Comparison of ENCODE assay signal across 15 cellular contexts in genomic region chr14:24372701-24373416, GRCh38. TPM values are rescaled to one million over a fixed set of nuclear protein-coding genes. Genes with fewer than 3 reads are reported as not detected.
DNase-seq lines count a peak whose midpoint lies in the region; ATAC-seq, FAIRE-seq and TF ChIP-seq lines count a peak whose summit lies in the region.
"Had no signal": no experiment of that assay in that cellular context is flagged by ENCODE, and none has a peak within 500 bp of the region (broad histone marks: within the 10 kb centered on the region; RNA-seq: fewer than 3 reads in every experiment).

No MANE protein-coding gene starts in this region.

- no peaks in the 10 kb centered on the region for H3K9me3 ChIP-seq in Loucy (ENCODE audit: insufficient read depth, low read depth, low read length)
- no peaks in the 10 kb centered on the region for H3K9me3 ChIP-seq in kidney (ENCODE audit: control insufficient read depth in 1 of 2, low read length in 2 of 2)
- H3K9me3 ChIP-seq in prostate gland = no peaks in the 10 kb centered on the region
- H3K9me3 ChIP-seq: BLaER1 treated with 17β-estradiol and CSF1 and Interleukin-3, amounts not matched to agents 10 nM and 100 nM had no signal

- no peaks in the 10 kb centered on the region for H3K9me2 ChIP-seq in Loucy (replicated peaks; ENCODE audit: low read depth, low read length)

- no peaks in the 10 kb centered on the region for H3K27me3 ChIP-seq in Loucy (ENCODE audit: insufficient read depth, low read length, poor library complexity, severe bottlenecking)
- H3K27me3 ChIP-seq in prostate gland (replicated peaks; ENCODE audit: insufficient read depth) = no peaks in the 10 kb centered on the region
- H3K27me3 ChIP-seq: BLaER1 treated with 17β-estradiol and CSF1 and Interleukin-3, amounts not matched to agents 10 nM and 100 nM had no signal

- no peaks in the 10 kb centered on the region; the same call in 1 of the 2 replicates for H3F3A ChIP-seq in Loucy (ENCODE audit: low read depth)

- peaks cover 9% of the 10 kb centered on the region for H4K20me1 ChIP-seq in Loucy (ENCODE audit: insufficient read depth, low read length, poor library complexity, severe bottlenecking)

- no peak for FAIRE-seq in kidney (lab: Jason Lieb, UNC)
- FAIRE-seq: GM12878, H54 had no signal

- 81% methylated on average over 12 of the region's 12 CpGs for WGBS in prostate gland

- H3K4me1 ChIP-seq in Loucy (ENCODE audit: insufficient read depth, low read length, poor library complexity, severe bottlenecking) = peaks cover 54% of the 10 kb centered on the region
- H3K4me1 ChIP-seq in kidney (ENCODE audit: control insufficient read depth in 1 of 2, insufficient read depth in 1 of 2, low read depth in 1 of 2, low read length in 2 of 2) = peaks cover 0 to 3% of the 10 kb centered on the region in 2 donors
- no peaks in the 10 kb centered on the region for H3K4me1 ChIP-seq in prostate gland (replicated peaks)

- H2AFZ ChIP-seq in Loucy (ENCODE audit: low read length) = no peak overlapping the region

- H3K36me3 ChIP-seq in Loucy (ENCODE audit: insufficient read depth, low read length) = peaks cover 5% of the 10 kb centered on the region; the same call in 1 of the 2 replicates
- H3K36me3 ChIP-seq in kidney (ENCODE audit: control insufficient read depth in 1 of 2, insufficient read depth in 2 of 2, low read length in 2 of 2) = no peaks in the 10 kb centered on the region
- no peaks in the 10 kb centered on the region for H3K36me3 ChIP-seq in prostate gland

- peaks cover 27% of the 10 kb centered on the region for H3K79me2 ChIP-seq in Loucy (ENCODE audit: insufficient read depth, low read length)

- no peak for TF ChIP-seq POLR2A in prostate gland (IDR thresholded peaks at IDR 0.05)

- ATAC-seq in GM19351 (IDR thresholded peaks at IDR 0.05; ENCODE audit: unreplicated experiment) (no peak), HG02840 (IDR thresholded peaks at IDR 0.05; ENCODE audit: low FRiP score, unreplicated experiment) (no peak), HG02852 (IDR thresholded peaks at IDR 0.05; ENCODE audit: unreplicated experiment) (no peak)
- ATAC-seq: activated CD4-positive, CD25-positive, alpha-beta regulatory T cell treated with anti-CD3 and anti-CD28 coated beads, Interleukin-2, amount 50 U/mL, for 24 hours; GM12878 had no signal

- H3K9ac ChIP-seq in Loucy (ENCODE audit: low read depth, low read length, poor library complexity, severe bottlenecking) = no peak overlapping the region
- no peak overlapping the region for H3K9ac ChIP-seq in kidney (ENCODE audit: low read length in 2 of 2)
- H3K9ac ChIP-seq: BLaER1 treated with 17β-estradiol and CSF1 and Interleukin-3, amounts not matched to agents 10 nM and 100 nM had no signal

- intact Hi-C loops in kidney (cut with DNase I) = loop anchor here (10.0 kb wide), 1 partner anchor 52 kb away; the partner anchor contains the start of genes CBLN3 and KHNYN
- intact Hi-C loops in prostate gland (cut with DNase I) = no loop called here

- H3K4me3 ChIP-seq in Loucy (ENCODE audit: low read length, poor library complexity, severe bottlenecking) = no peak overlapping the region
- H3K4me3 ChIP-seq in cardiac fibroblast (replicated peaks in 1 of 2; ENCODE audit: low read depth in 2 of 2, low read length in 2 of 2) = no peak overlapping the region
- H3K4me3 ChIP-seq in kidney (ENCODE audit: low read length in 2 of 2) = no peak overlapping the region
- H3K4me3 ChIP-seq in prostate gland = no peak overlapping the region
- H3K4me3 ChIP-seq: BLaER1 treated with 17β-estradiol and CSF1 and Interleukin-3, amounts not matched to agents 10 nM and 100 nM; GM12878 had no signal

- peak overlapping the region; percentile 4 for H3K4me2 ChIP-seq in Loucy (ENCODE audit: low read depth, low read length, poor library complexity, severe bottlenecking)

- no peak for TF ChIP-seq CTCF in Loucy (conservative IDR thresholded peaks at IDR 0.05; ENCODE audit: low read length)
- TF ChIP-seq CTCF in cardiac fibroblast (IDR thresholded peaks at IDR 0.05; ENCODE audit: low read depth, low read length) = no peak
- no peak for TF ChIP-seq CTCF in kidney (IDR thresholded peaks at IDR 0.05; ENCODE audit: borderline replicate concordance, extremely low read depth, insufficient read depth)
- no peak for TF ChIP-seq CTCF in prostate gland (IDR thresholded peaks at IDR 0.05)

- no peak overlapping the region for H3K27ac ChIP-seq in kidney (ENCODE audit: low read depth in 2 of 2, low read length in 2 of 2)
- no peak overlapping the region for H3K27ac ChIP-seq in prostate gland
- H3K27ac ChIP-seq: BLaER1 treated with 17β-estradiol and CSF1 and Interleukin-3, amounts not matched to agents 10 nM and 100 nM had no signal

- peak; percentile 68 for DNase-seq in DMS153 (lab: John Stamatoyannopoulos, UW)
- peak; percentile 66 to 69 for DNase-seq in cardiac fibroblast (ENCODE audit: low read depth in 2 of 2)
- peak; percentile 88 for DNase-seq in kidney
- DNase-seq in prostate gland (ENCODE audit: low spot score) = no peak
- DNase-seq: activated naive CD4-positive, alpha-beta T cell; NCI-H1417 treated with DMSO at 0.1 percent for 48 hours; RPMI8226 had no signal

RNA-seq across cellular contexts. Expression of gene NFATC4, which starts 4.9 kb away (rescaled TPM):
- 45.3 TPM for total RNA-seq in kidney
- 38.9 TPM for polyA plus RNA-seq in kidney (ENCODE audit: insufficient read depth, low read depth, low replicate concordance)
- 10 to 100 TPM in 1 of 2 donors, 1 to 10 TPM in 1; 6.3 to 41.1 TPM for total RNA-seq in prostate gland

RNA-seq across cellular contexts. Expression of gene NYNRIN, which starts 25.9 kb away (rescaled TPM):
- total RNA-seq in kidney (12.1 TPM), prostate gland (10 to 100 TPM; 10.5 to 26.5 TPM)
- 4.4 TPM for polyA plus RNA-seq in kidney (ENCODE audit: insufficient read depth, low read depth, low replicate concordance)

RNA-seq across cellular contexts. Expression of gene RIPK3, which starts 33.1 kb away (rescaled TPM):
- total RNA-seq in kidney = 19.5 TPM
- polyA plus RNA-seq in kidney (ENCODE audit: insufficient read depth, low read depth, low replicate concordance) = 5.1 TPM
- 1 to 10 TPM; 1.9 to 7.6 TPM for total RNA-seq in prostate gland

RNA-seq across cellular contexts. Expression of gene ADCY4, which starts 38.0 kb away (rescaled TPM):
- total RNA-seq in kidney (57.5 TPM), prostate gland (10 to 100 TPM; 19.4 to 28.7 TPM)
- 19.2 TPM for polyA plus RNA-seq in kidney (ENCODE audit: insufficient read depth, low read depth, low replicate concordance)

RNA-seq across cellular contexts. Expression of gene CBLN3, which starts 56.6 kb away (rescaled TPM):
- 1.3 TPM for total RNA-seq in kidney
- polyA plus RNA-seq in kidney (ENCODE audit: insufficient read depth, low read depth, low replicate concordance) = 2.6 TPM
- 10 to 100 TPM in 1 of 2 donors, 1 to 10 TPM in 1; 2.4 to 11.1 TPM for total RNA-seq in prostate gland
